In genomic region chr7:47266131-47266706, GRCh38 we compare ENCODE assay signal across 1 cellular context.
TF ChIP-seq lines count a peak whose summit lies in the region.

No MANE protein-coding gene starts in this region.

TF ChIP-seq in HepG2, 621 proteins besides CTCF, POLR2A, EP300 and RAD21 (continued from another document and continues in another):
- TF ChIP-seq HNF1A (IDR thresholded peaks at IDR 0.05; ENCODE audit: low read depth) (no peak), HNF1A (CRISPR knock-in tag; IDR thresholded peaks at IDR 0.05; ENCODE audit: borderline replicate concordance) (no peak), ZNF281 (CRISPR knock-in tag; IDR thresholded peaks at IDR 0.05; ENCODE audit: borderline replicate concordance) (no peak), TFDP1 (CRISPR knock-in tag; IDR thresholded peaks at IDR 0.05; ENCODE audit: borderline replicate concordance) (no peak), SMAD3 (CRISPR knock-in tag; IDR thresholded peaks at IDR 0.05) (no peak), THAP8 (CRISPR knock-in tag; IDR thresholded peaks at IDR 0.05; ENCODE audit: borderline replicate concordance) (no peak), SNAPC2 (CRISPR knock-in tag; IDR thresholded peaks at IDR 0.05) (no peak), ZNF343 (CRISPR knock-in tag; IDR thresholded peaks at IDR 0.05) (no peak), MATR3 (CRISPR knock-in tag; IDR thresholded peaks at IDR 0.05) (no peak), THYN1 (CRISPR knock-in tag; IDR thresholded peaks at IDR 0.05; ENCODE audit: borderline replicate concordance, low read depth) (no peak), SP4 (CRISPR knock-in tag; IDR thresholded peaks at IDR 0.05) (no peak), SATB2 (CRISPR knock-in tag; IDR thresholded peaks at IDR 0.05) (no peak), ZNF510 (CRISPR knock-in tag; IDR thresholded peaks at IDR 0.05; ENCODE audit: low read depth) (no peak), MAFG (CRISPR knock-in tag; IDR thresholded peaks at IDR 0.05) (no peak), ZNF569 (CRISPR knock-in tag; IDR thresholded peaks at IDR 0.05; ENCODE audit: borderline replicate concordance) (no peak), ATF5 (CRISPR knock-in tag; IDR thresholded peaks at IDR 0.05; ENCODE audit: low read depth) (no peak), ZEB1 (IDR thresholded peaks at IDR 0.05; ENCODE audit: insufficient replicate concordance, low read depth) (no peak), ZNF446 (CRISPR knock-in tag; IDR thresholded peaks at IDR 0.05) (no peak), TEAD3 (CRISPR knock-in tag; optimal IDR thresholded peaks at IDR 0.05; ENCODE audit: borderline replicate concordance) (peak; percentile 55), SYNCRIP (IDR thresholded peaks at IDR 0.05; ENCODE audit: insufficient read depth, low read depth, low read length) (no peak), ELF1 (CRISPR knock-in tag; IDR thresholded peaks at IDR 0.05) (peak; percentile 14; the same call in 1 of the 2 replicates), ZNF792 (CRISPR knock-in tag; IDR thresholded peaks at IDR 0.05) (0 out of 2 replicates have a peak, but pooled peaks have one; percentile 33), ZMYM4 (CRISPR knock-in tag; IDR thresholded peaks at IDR 0.05) (no peak), SSRP1 (CRISPR knock-in tag; IDR thresholded peaks at IDR 0.05) (no peak), LCORL (IDR thresholded peaks at IDR 0.05) (no peak), LCORL (CRISPR knock-in tag; IDR thresholded peaks at IDR 0.05) (no peak), ZNF101 (CRISPR knock-in tag; IDR thresholded peaks at IDR 0.05; ENCODE audit: borderline replicate concordance, low read depth) (no peak), ZNF766 (CRISPR knock-in tag; IDR thresholded peaks at IDR 0.05; ENCODE audit: borderline replicate concordance) (no peak), ATF7-NPFF (CRISPR knock-in tag; IDR thresholded peaks at IDR 0.05; ENCODE audit: low read depth) (no peak), KDM5B (CRISPR knock-in tag; IDR thresholded peaks at IDR 0.05; ENCODE audit: borderline replicate concordance) (no peak), CHD4 (IDR thresholded peaks at IDR 0.05; ENCODE audit: borderline replicate concordance, low read length) (no peak), RFXAP (CRISPR knock-in tag; IDR thresholded peaks at IDR 0.05; ENCODE audit: borderline replicate concordance) (no peak), SP140L (CRISPR knock-in tag; IDR thresholded peaks at IDR 0.05; ENCODE audit: borderline replicate concordance) (no peak), KLF11 (CRISPR knock-in tag; IDR thresholded peaks at IDR 0.05) (no peak), BCLAF1 (IDR thresholded peaks at IDR 0.05) (no peak), MAFK (conservative IDR thresholded peaks at IDR 0.05 in 1 of 2, IDR thresholded peaks at IDR 0.05 in 1 of 2; ENCODE audit: low read length in 2 of 2) (no peak), ZNF672 (CRISPR knock-in tag; IDR thresholded peaks at IDR 0.05) (no peak), ZNF136 (CRISPR knock-in tag; IDR thresholded peaks at IDR 0.05; ENCODE audit: low read depth) (no peak), ZNF18 (CRISPR knock-in tag; IDR thresholded peaks at IDR 0.05; ENCODE audit: insufficient replicate concordance) (no peak), PAWR (CRISPR knock-in tag; IDR thresholded peaks at IDR 0.05; ENCODE audit: borderline replicate concordance) (no peak), TSC22D2 (CRISPR knock-in tag; IDR thresholded peaks at IDR 0.05; ENCODE audit: borderline replicate concordance) (0 out of 2 replicates have a peak, but pooled peaks have one; percentile 47), MTF1 (CRISPR knock-in tag; IDR thresholded peaks at IDR 0.05) (no peak), KDM1A (CRISPR knock-in tag; IDR thresholded peaks at IDR 0.05) (no peak), ZNF589 (CRISPR knock-in tag; conservative IDR thresholded peaks at IDR 0.05) (no peak), SMAD9 (CRISPR knock-in tag; IDR thresholded peaks at IDR 0.05) (no peak), MTF2 (CRISPR knock-in tag; IDR thresholded peaks at IDR 0.05; ENCODE audit: borderline replicate concordance) (no peak), ZFP36L2 (CRISPR knock-in tag; IDR thresholded peaks at IDR 0.05) (no peak), ZNF652 (CRISPR knock-in tag; IDR thresholded peaks at IDR 0.05; ENCODE audit: borderline replicate concordance, low read depth) (0 out of 2 replicates have a peak, but pooled peaks have one; percentile 10), RCOR2 (CRISPR knock-in tag; IDR thresholded peaks at IDR 0.05) (no peak), CREBL2 (CRISPR knock-in tag; IDR thresholded peaks at IDR 0.05; ENCODE audit: borderline replicate concordance) (no peak), HNRNPUL1 (IDR thresholded peaks at IDR 0.05; ENCODE audit: low read depth, low read length) (no peak), ZNF224 (CRISPR knock-in tag; IDR thresholded peaks at IDR 0.05) (no peak), PAX8 (CRISPR knock-in tag; IDR thresholded peaks at IDR 0.05; ENCODE audit: borderline replicate concordance) (no peak), ZNF335 (CRISPR knock-in tag; IDR thresholded peaks at IDR 0.05) (peak; percentile 31; the same call in 1 of the 2 replicates), CHD2 (IDR thresholded peaks at IDR 0.05; ENCODE audit: low read depth, low read length) (no peak), SNAI1 (CRISPR knock-in tag; IDR thresholded peaks at IDR 0.05; ENCODE audit: borderline replicate concordance) (no peak), BHLHE40 (IDR thresholded peaks at IDR 0.05; ENCODE audit: low read length) (no peak)
- TF ChIP-seq, protein P1, sequence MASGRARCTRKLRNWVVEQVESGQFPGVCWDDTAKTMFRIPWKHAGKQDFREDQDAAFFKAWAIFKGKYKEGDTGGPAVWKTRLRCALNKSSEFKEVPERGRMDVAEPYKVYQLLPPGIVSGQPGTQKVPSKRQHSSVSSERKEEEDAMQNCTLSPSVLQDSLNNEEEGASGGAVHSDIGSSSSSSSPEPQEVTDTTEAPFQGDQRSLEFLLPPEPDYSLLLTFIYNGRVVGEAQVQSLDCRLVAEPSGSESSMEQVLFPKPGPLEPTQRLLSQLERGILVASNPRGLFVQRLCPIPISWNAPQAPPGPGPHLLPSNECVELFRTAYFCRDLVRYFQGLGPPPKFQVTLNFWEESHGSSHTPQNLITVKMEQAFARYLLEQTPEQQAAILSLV (CRISPR knock-in tag; IDR thresholded peaks at IDR 0.05; ENCODE audit: borderline replicate concordance) = no peak
- TF ChIP-seq, protein P2, sequence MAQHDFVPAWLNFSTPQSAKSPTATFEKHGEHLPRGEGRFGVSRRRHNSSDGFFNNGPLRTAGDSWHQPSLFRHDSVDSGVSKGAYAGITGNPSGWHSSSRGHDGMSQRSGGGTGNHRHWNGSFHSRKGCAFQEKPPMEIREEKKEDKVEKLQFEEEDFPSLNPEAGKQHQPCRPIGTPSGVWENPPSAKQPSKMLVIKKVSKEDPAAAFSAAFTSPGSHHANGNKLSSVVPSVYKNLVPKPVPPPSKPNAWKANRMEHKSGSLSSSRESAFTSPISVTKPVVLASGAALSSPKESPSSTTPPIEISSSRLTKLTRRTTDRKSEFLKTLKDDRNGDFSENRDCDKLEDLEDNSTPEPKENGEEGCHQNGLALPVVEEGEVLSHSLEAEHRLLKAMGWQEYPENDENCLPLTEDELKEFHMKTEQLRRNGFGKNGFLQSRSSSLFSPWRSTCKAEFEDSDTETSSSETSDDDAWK (CRISPR knock-in tag; IDR thresholded peaks at IDR 0.05) = no peak
